1 cellular context compared by ENCODE assay signal in genomic region chr2:231926180-231926741, GRCh38.
TF ChIP-seq lines count a peak whose summit lies in the region.

NPPC (minus strand) TSS chr2:231926396; CDS start chr2:231926249, 147 bp downstream.

TF ChIP-seq in HepG2, 621 proteins besides CTCF, POLR2A, EP300 and RAD21 (continued from another document and continues in another):
- TF ChIP-seq MATR3 (CRISPR knock-in tag; IDR thresholded peaks at IDR 0.05) (0 out of 2 replicates have a peak, but pooled peaks have one; percentile 3), ZFX (CRISPR knock-in tag; IDR thresholded peaks at IDR 0.05; ENCODE audit: low read depth) (0 out of 2 replicates have a peak, but pooled peaks have one; percentile 15), BRF2 (CRISPR knock-in tag; IDR thresholded peaks at IDR 0.05) (no peak), ZNF776 (CRISPR knock-in tag; IDR thresholded peaks at IDR 0.05) (0 out of 2 replicates have a peak, but pooled peaks have one; percentile 50), ZNF746 (CRISPR knock-in tag; IDR thresholded peaks at IDR 0.05) (no peak), KLF16 (CRISPR knock-in tag; IDR thresholded peaks at IDR 0.05) (no peak), ZNF333 (CRISPR knock-in tag; IDR thresholded peaks at IDR 0.05; ENCODE audit: borderline replicate concordance) (0 out of 2 replicates have a peak, but pooled peaks have one; percentile 70), BCL3 (CRISPR knock-in tag; IDR thresholded peaks at IDR 0.05) (no peak), ZBTB42 (CRISPR knock-in tag; IDR thresholded peaks at IDR 0.05) (no peak), REXO4 (CRISPR knock-in tag; IDR thresholded peaks at IDR 0.05; ENCODE audit: borderline replicate concordance) (no peak), ZNF350 (CRISPR knock-in tag; IDR thresholded peaks at IDR 0.05; ENCODE audit: borderline replicate concordance, low read depth) (no peak), ZUFSP (CRISPR knock-in tag; IDR thresholded peaks at IDR 0.05; ENCODE audit: borderline replicate concordance) (no peak), SIN3A (IDR thresholded peaks at IDR 0.05; ENCODE audit: borderline replicate concordance, low read depth, low read length) (no peak), TBP (CRISPR knock-in tag; IDR thresholded peaks at IDR 0.05) (no peak), SIN3B (IDR thresholded peaks at IDR 0.05; ENCODE audit: low read length) (no peak), PRDM10 (CRISPR knock-in tag; IDR thresholded peaks at IDR 0.05; ENCODE audit: low read depth) (no peak), NR2F1 (CRISPR knock-in tag; IDR thresholded peaks at IDR 0.05) (no peak), WIZ (CRISPR knock-in tag; IDR thresholded peaks at IDR 0.05) (no peak), TEAD2 (CRISPR knock-in tag; IDR thresholded peaks at IDR 0.05) (no peak), ZNF747 (CRISPR knock-in tag; IDR thresholded peaks at IDR 0.05; ENCODE audit: borderline replicate concordance) (no peak), HMGA1 (CRISPR knock-in tag; conservative IDR thresholded peaks at IDR 0.05) (no peak), ZBTB25 (CRISPR knock-in tag; IDR thresholded peaks at IDR 0.05) (no peak), ZNF83 (CRISPR knock-in tag; IDR thresholded peaks at IDR 0.05; ENCODE audit: borderline replicate concordance) (no peak), ZNF710 (CRISPR knock-in tag; IDR thresholded peaks at IDR 0.05; ENCODE audit: borderline replicate concordance) (0 out of 2 replicates have a peak, but pooled peaks have one; percentile 32), HNRNPH1 (optimal IDR thresholded peaks at IDR 0.05; ENCODE audit: low read depth, low read length) (no peak), MAFF (IDR thresholded peaks at IDR 0.05; ENCODE audit: low read depth, low read length) (no peak), ZNF556 (CRISPR knock-in tag; IDR thresholded peaks at IDR 0.05; ENCODE audit: borderline replicate concordance) (no peak), THAP8 (CRISPR knock-in tag; IDR thresholded peaks at IDR 0.05; ENCODE audit: borderline replicate concordance) (no peak), HNF1A (IDR thresholded peaks at IDR 0.05; ENCODE audit: low read depth) (no peak), HNF1A (CRISPR knock-in tag; IDR thresholded peaks at IDR 0.05; ENCODE audit: borderline replicate concordance) (0 out of 2 replicates have a peak, but pooled peaks have one; percentile 15), ZNF691 (CRISPR knock-in tag; IDR thresholded peaks at IDR 0.05; ENCODE audit: borderline replicate concordance, low read depth) (no peak), KDM2A (CRISPR knock-in tag; IDR thresholded peaks at IDR 0.05; ENCODE audit: borderline replicate concordance, low read depth) (no peak), RBFOX2 (IDR thresholded peaks at IDR 0.05; ENCODE audit: low read depth, low read length) (peak; percentile 62), KAT2B (IDR thresholded peaks at IDR 0.05; ENCODE audit: borderline replicate concordance, low read depth, low read length) (no peak), ZGPAT (CRISPR knock-in tag; IDR thresholded peaks at IDR 0.05) (no peak; the same call in 1 of the 2 replicates), IKZF5 (CRISPR knock-in tag; IDR thresholded peaks at IDR 0.05) (no peak), TOE1 (CRISPR knock-in tag; IDR thresholded peaks at IDR 0.05) (no peak), ZZZ3 (CRISPR knock-in tag; IDR thresholded peaks at IDR 0.05; ENCODE audit: borderline replicate concordance) (no peak), ZNF232 (CRISPR knock-in tag; IDR thresholded peaks at IDR 0.05; ENCODE audit: borderline replicate concordance) (no peak)
